ENCODE assay signal across 1 cellular context in genomic region chr12:40105515-40106201, GRCh38.
A peak's percentile ranks its signal among the peaks of the same experiment; 100 is the strongest.
TF ChIP-seq lines count a peak whose summit lies in the region.

Gene SLC2A13 (minus strand): TSS chr12:40106081. CDS start chr12:40105808, 273 bp downstream.

TF ChIP-seq in H1, 55 proteins besides CTCF, POLR2A, EP300 and RAD21 (continued from another document):
- TF ChIP-seq RXRA (IDR thresholded peaks at IDR 0.05; ENCODE audit: insufficient read depth, low read depth, low read length), result no peak
- no peak for TF ChIP-seq GABPA (IDR thresholded peaks at IDR 0.05; ENCODE audit: borderline replicate concordance, insufficient read depth, low read length)
- TF ChIP-seq SP1 (IDR thresholded peaks at IDR 0.05; ENCODE audit: low read depth, low read length), result peak; percentile 60; the same call in 1 of the 2 replicates
- no peak for TF ChIP-seq SIRT6 (IDR thresholded peaks at IDR 0.05; ENCODE audit: low read length)
- no peak for TF ChIP-seq SP2 (IDR thresholded peaks at IDR 0.05; ENCODE audit: low read length)
- TF ChIP-seq SAP30 (IDR thresholded peaks at IDR 0.05; ENCODE audit: insufficient read depth, insufficient replicate concordance, low read length), result no peak
- TF ChIP-seq CEBPB (IDR thresholded peaks at IDR 0.05; ENCODE audit: low read depth, low read length), result no peak
- TF ChIP-seq FOSL1 (IDR thresholded peaks at IDR 0.05; ENCODE audit: insufficient read depth, low read depth, low read length), result no peak
- TF ChIP-seq TAF7 (optimal IDR thresholded peaks at IDR 0.05; ENCODE audit: borderline replicate concordance, low read depth, low read length), result no peak
- no peak for TF ChIP-seq SRF (IDR thresholded peaks at IDR 0.05; ENCODE audit: low read depth, low read length)
- TF ChIP-seq BRCA1 (IDR thresholded peaks at IDR 0.05; ENCODE audit: low read depth, low read length), result no peak
- no peak for TF ChIP-seq SUZ12 (IDR thresholded peaks at IDR 0.05; ENCODE audit: low read length)
- TF ChIP-seq TBP (IDR thresholded peaks at IDR 0.05; ENCODE audit: low read depth, low read length), result peak; percentile 49; the same call in 1 of the 2 replicates
- no peak for TF ChIP-seq ATF2 (IDR thresholded peaks at IDR 0.05; ENCODE audit: low read length)
- no peak for TF ChIP-seq BCL11A (IDR thresholded peaks at IDR 0.05; ENCODE audit: low read depth in 2 of 2, low read length in 2 of 2)
- peak; percentile 99 for TF ChIP-seq KDM4A (IDR thresholded peaks at IDR 0.05; ENCODE audit: low read depth, low read length, severe bottlenecking)
- TF ChIP-seq JUND (IDR thresholded peaks at IDR 0.05; ENCODE audit: low read length), result no peak
- peak; percentile 77 for TF ChIP-seq TAF1 (IDR thresholded peaks at IDR 0.05; ENCODE audit: low read depth, low read length)
- no peak for TF ChIP-seq YY1 (IDR thresholded peaks at IDR 0.05; ENCODE audit: low read depth, low read length)
- 0 out of 2 replicates have a peak, but pooled peaks have one; percentile 55 for TF ChIP-seq SP4 (IDR thresholded peaks at IDR 0.05; ENCODE audit: low read length)
- peak; percentile 81 for TF ChIP-seq PHF8 (conservative IDR thresholded peaks at IDR 0.05; ENCODE audit: low read depth, low read length)
- no peak for TF ChIP-seq CTBP2 (IDR thresholded peaks at IDR 0.05; ENCODE audit: borderline replicate concordance, insufficient read depth, insufficient read length, low read length)
- TF ChIP-seq, protein P1, sequence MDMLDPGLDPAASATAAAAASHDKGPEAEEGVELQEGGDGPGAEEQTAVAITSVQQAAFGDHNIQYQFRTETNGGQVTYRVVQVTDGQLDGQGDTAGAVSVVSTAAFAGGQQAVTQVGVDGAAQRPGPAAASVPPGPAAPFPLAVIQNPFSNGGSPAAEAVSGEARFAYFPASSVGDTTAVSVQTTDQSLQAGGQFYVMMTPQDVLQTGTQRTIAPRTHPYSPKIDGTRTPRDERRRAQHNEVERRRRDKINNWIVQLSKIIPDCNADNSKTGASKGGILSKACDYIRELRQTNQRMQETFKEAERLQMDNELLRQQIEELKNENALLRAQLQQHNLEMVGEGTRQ (IDR thresholded peaks at IDR 0.05; ENCODE audit: low read length), result peak; percentile 74
- TF ChIP-seq, protein P2, sequence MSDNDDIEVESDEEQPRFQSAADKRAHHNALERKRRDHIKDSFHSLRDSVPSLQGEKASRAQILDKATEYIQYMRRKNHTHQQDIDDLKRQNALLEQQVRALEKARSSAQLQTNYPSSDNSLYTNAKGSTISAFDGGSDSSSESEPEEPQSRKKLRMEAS (IDR thresholded peaks at IDR 0.05), result no peak; the same call in 1 of the 2 replicates
- no peak for TF ChIP-seq NRF1 (IDR thresholded peaks at IDR 0.05; ENCODE audit: low read depth, low read length)
- TF ChIP-seq, protein P3, sequence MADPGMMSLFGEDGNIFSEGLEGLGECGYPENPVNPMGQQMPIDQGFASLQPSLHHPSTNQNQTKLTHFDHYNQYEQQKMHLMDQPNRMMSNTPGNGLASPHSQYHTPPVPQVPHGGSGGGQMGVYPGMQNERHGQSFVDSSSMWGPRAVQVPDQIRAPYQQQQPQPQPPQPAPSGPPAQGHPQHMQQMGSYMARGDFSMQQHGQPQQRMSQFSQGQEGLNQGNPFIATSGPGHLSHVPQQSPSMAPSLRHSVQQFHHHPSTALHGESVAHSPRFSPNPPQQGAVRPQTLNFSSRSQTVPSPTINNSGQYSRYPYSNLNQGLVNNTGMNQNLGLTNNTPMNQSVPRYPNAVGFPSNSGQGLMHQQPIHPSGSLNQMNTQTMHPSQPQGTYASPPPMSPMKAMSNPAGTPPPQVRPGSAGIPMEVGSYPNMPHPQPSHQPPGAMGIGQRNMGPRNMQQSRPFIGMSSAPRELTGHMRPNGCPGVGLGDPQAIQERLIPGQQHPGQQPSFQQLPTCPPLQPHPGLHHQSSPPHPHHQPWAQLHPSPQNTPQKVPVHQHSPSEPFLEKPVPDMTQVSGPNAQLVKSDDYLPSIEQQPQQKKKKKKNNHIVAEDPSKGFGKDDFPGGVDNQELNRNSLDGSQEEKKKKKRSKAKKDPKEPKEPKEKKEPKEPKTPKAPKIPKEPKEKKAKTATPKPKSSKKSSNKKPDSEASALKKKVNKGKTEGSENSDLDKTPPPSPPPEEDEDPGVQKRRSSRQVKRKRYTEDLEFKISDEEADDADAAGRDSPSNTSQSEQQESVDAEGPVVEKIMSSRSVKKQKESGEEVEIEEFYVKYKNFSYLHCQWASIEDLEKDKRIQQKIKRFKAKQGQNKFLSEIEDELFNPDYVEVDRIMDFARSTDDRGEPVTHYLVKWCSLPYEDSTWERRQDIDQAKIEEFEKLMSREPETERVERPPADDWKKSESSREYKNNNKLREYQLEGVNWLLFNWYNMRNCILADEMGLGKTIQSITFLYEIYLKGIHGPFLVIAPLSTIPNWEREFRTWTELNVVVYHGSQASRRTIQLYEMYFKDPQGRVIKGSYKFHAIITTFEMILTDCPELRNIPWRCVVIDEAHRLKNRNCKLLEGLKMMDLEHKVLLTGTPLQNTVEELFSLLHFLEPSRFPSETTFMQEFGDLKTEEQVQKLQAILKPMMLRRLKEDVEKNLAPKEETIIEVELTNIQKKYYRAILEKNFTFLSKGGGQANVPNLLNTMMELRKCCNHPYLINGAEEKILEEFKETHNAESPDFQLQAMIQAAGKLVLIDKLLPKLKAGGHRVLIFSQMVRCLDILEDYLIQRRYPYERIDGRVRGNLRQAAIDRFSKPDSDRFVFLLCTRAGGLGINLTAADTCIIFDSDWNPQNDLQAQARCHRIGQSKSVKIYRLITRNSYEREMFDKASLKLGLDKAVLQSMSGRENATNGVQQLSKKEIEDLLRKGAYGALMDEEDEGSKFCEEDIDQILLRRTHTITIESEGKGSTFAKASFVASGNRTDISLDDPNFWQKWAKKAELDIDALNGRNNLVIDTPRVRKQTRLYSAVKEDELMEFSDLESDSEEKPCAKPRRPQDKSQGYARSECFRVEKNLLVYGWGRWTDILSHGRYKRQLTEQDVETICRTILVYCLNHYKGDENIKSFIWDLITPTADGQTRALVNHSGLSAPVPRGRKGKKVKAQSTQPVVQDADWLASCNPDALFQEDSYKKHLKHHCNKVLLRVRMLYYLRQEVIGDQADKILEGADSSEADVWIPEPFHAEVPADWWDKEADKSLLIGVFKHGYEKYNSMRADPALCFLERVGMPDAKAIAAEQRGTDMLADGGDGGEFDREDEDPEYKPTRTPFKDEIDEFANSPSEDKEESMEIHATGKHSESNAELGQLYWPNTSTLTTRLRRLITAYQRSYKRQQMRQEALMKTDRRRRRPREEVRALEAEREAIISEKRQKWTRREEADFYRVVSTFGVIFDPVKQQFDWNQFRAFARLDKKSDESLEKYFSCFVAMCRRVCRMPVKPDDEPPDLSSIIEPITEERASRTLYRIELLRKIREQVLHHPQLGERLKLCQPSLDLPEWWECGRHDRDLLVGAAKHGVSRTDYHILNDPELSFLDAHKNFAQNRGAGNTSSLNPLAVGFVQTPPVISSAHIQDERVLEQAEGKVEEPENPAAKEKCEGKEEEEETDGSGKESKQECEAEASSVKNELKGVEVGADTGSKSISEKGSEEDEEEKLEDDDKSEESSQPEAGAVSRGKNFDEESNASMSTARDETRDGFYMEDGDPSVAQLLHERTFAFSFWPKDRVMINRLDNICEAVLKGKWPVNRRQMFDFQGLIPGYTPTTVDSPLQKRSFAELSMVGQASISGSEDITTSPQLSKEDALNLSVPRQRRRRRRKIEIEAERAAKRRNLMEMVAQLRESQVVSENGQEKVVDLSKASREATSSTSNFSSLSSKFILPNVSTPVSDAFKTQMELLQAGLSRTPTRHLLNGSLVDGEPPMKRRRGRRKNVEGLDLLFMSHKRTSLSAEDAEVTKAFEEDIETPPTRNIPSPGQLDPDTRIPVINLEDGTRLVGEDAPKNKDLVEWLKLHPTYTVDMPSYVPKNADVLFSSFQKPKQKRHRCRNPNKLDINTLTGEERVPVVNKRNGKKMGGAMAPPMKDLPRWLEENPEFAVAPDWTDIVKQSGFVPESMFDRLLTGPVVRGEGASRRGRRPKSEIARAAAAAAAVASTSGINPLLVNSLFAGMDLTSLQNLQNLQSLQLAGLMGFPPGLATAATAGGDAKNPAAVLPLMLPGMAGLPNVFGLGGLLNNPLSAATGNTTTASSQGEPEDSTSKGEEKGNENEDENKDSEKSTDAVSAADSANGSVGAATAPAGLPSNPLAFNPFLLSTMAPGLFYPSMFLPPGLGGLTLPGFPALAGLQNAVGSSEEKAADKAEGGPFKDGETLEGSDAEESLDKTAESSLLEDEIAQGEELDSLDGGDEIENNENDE (IDR thresholded peaks at IDR 0.05; ENCODE audit: insufficient replicate concordance, low read length), result no peak
- TF ChIP-seq CBX5 (IDR thresholded peaks at IDR 0.05; ENCODE audit: low read depth, low read length), result no peak
- TF ChIP-seq TCF12 (IDR thresholded peaks at IDR 0.05; ENCODE audit: low read depth, low read length), result no peak
- no peak for TF ChIP-seq CHD2 (IDR thresholded peaks at IDR 0.05; ENCODE audit: low read length)
- TF ChIP-seq RFX5 (IDR thresholded peaks at IDR 0.05; ENCODE audit: borderline replicate concordance, low read depth, low read length), result no peak
- TF ChIP-seq NANOG (IDR thresholded peaks at IDR 0.05; ENCODE audit: insufficient read depth, low read depth, low read length, poor library complexity, severe bottlenecking), result no peak
- TF ChIP-seq ASH2L (IDR thresholded peaks at IDR 0.05; ENCODE audit: low read length), result peak; percentile 75
- no peak for TF ChIP-seq CREB1 (IDR thresholded peaks at IDR 0.05)
- TF ChIP-seq JUN (IDR thresholded peaks at IDR 0.05; ENCODE audit: low read depth, low read length), result no peak
- no peak for TF ChIP-seq HDAC6 (IDR thresholded peaks at IDR 0.05; ENCODE audit: low read depth, low read length)
- no peak for TF ChIP-seq EGR1 (IDR thresholded peaks at IDR 0.05; ENCODE audit: borderline replicate concordance, low read depth, low read length)
- no peak for TF ChIP-seq RNF2 (IDR thresholded peaks at IDR 0.05; ENCODE audit: borderline replicate concordance, low read depth, low read length, missing control alignments, poor library complexity, severe bottlenecking)
- TF ChIP-seq CBX8 (IDR thresholded peaks at IDR 0.05; ENCODE audit: borderline replicate concordance, low read depth, low read length), result no peak
- peak; percentile 93 for TF ChIP-seq RBBP5 (IDR thresholded peaks at IDR 0.05; ENCODE audit: borderline replicate concordance, low read depth, low read length)
- no peak for TF ChIP-seq POU5F1 (IDR thresholded peaks at IDR 0.05; ENCODE audit: low read depth, low read length)
- TF ChIP-seq EZH2 (IDR thresholded peaks at IDR 0.05; ENCODE audit: low read depth, low read length, severe bottlenecking), result no peak
- TF ChIP-seq TEAD4 (IDR thresholded peaks at IDR 0.05; ENCODE audit: low read depth, low read length), result no peak
- no peak for TF ChIP-seq KDM5A (IDR thresholded peaks at IDR 0.05; ENCODE audit: low read length)
